18 cellular contexts compared by ENCODE assay signal in genomic region chr11:130709531-130709930, GRCh38.
DNase-seq lines count a peak whose midpoint lies in the region; ATAC-seq and TF ChIP-seq lines count a peak whose summit lies in the region.
"Had no signal": no experiment of that assay in that cellular context is flagged by ENCODE, and none has a peak within 500 bp of the region (broad histone marks: within the 10 kb centered on the region; RNA-seq: fewer than 3 reads in every experiment).

No MANE protein-coding gene starts in this region.

- no peak for ATAC-seq in stimulated activated naive B cell treated with anti-CD40 and anti-IgM and Interleukin-4, amounts not matched to agents 10 μg/mL and 1 μg/mL and 100 μg/mL, for 72 hours (replicated peaks)
- ATAC-seq: GM12878 had no signal

- H3K27ac Mint-ChIP-seq in endodermal cell = no peak overlapping the region
- peak overlapping the region; percentile 48 for H3K27ac Mint-ChIP-seq in neural crest cell (ENCODE audit: unreplicated experiment)
- peak overlapping the region; percentile 22 for H3K27ac Mint-ChIP-seq in stimulated activated naive B cell treated with anti-CD40 and anti-IgM and Interleukin-4, amounts not matched to agents 10 μg/mL and 1 μg/mL and 100 μg/mL, for 72 hours
- no peak overlapping the region for H3K27ac Mint-ChIP-seq in chondrocyte (ENCODE audit: unreplicated experiment)
- H3K27ac Mint-ChIP-seq: CD4-positive, CD25-positive, alpha-beta regulatory T cell; CD8-positive, alpha-beta memory T cell had no signal

- H3K9me3 ChIP-seq in BLaER1 (no peaks in the 10 kb centered on the region), endodermal cell (ENCODE audit: control insufficient read depth, low read length) (no peaks in the 10 kb centered on the region)

- no peaks in the 10 kb centered on the region for H3K4me1 Mint-ChIP-seq in endodermal cell
- H3K4me1 Mint-ChIP-seq in neural crest cell = no peaks in the 10 kb centered on the region
- H3K4me1 Mint-ChIP-seq in stimulated activated naive B cell treated with anti-CD40 and anti-IgM and Interleukin-4, amounts not matched to agents 10 μg/mL and 1 μg/mL and 100 μg/mL, for 72 hours = no peaks in the 10 kb centered on the region
- H3K4me1 Mint-ChIP-seq in chondrocyte (ENCODE audit: low read depth) = peaks cover 4% of the 10 kb centered on the region
- H3K4me1 Mint-ChIP-seq: CD4-positive, CD25-positive, alpha-beta regulatory T cell; CD8-positive, alpha-beta memory T cell; H9 had no signal

- 90 to 100% methylated on average over 2 to 5 of the region's 5 CpGs for WGBS in endodermal cell (ENCODE audit: insufficient coverage in 1 of 2, insufficient read length in 1 of 2), 2 experiments

- H3K4me3 ChIP-seq in BLaER1 (no peak overlapping the region), endodermal cell (ENCODE audit: low read length) (no peak overlapping the region)
- H3K4me3 ChIP-seq: GM12878 had no signal

- DNase-seq in endodermal cell (peak; percentile 27), neural crest cell (ENCODE audit: low read depth, low spot score) (no peak), GM13977 (ENCODE audit: low spot score) (no peak), chondrocyte (ENCODE audit: low spot score) (no peak), iPS-NIHi7 (ENCODE audit: extremely low spot score) (no peak)
- no peak for DNase-seq in stimulated activated naive B cell treated with anti-CD40 and anti-IgM and Interleukin-4, amounts not matched to agents 10 μg/mL and 1 μg/mL and 100 μg/mL, for 72 hours
- DNase-seq: C1 segment of cervical spinal cord; CD4-positive, CD25-positive, alpha-beta regulatory T cell; CD8-positive, alpha-beta memory T cell; COR-L47; DMS 273 treated with DMSO at 0.1 percent for 48 hours; DMS53; DND-41; EL; H9 had no signal

- no peak overlapping the region for H3K9ac ChIP-seq in BLaER1
- H3K9ac ChIP-seq in endodermal cell (ENCODE audit: extremely low read depth, low read length, poor library complexity, severe bottlenecking) = no peak overlapping the region

- peaks cover 3% of the 10 kb centered on the region for H3K27me3 Mint-ChIP-seq in endodermal cell (ENCODE audit: insufficient read depth)
- H3K27me3 Mint-ChIP-seq in neural crest cell (ENCODE audit: low read depth) = no peaks in the 10 kb centered on the region
- peaks cover 0 to 11% of the 10 kb centered on the region in 2 donors for H3K27me3 Mint-ChIP-seq in stimulated activated naive B cell treated with anti-CD40 and anti-IgM and Interleukin-4, amounts not matched to agents 10 μg/mL and 1 μg/mL and 100 μg/mL, for 72 hours
- no peaks in the 10 kb centered on the region for H3K27me3 Mint-ChIP-seq in chondrocyte (ENCODE audit: low read depth)

- H3K27me3 ChIP-seq in BLaER1 = no peaks in the 10 kb centered on the region
- H3K27me3 ChIP-seq in endodermal cell (ENCODE audit: control insufficient read depth, insufficient read depth, low read length, poor library complexity, severe bottlenecking) = no peaks in the 10 kb centered on the region

- TF ChIP-seq CTCF in endodermal cell (conservative IDR thresholded peaks at IDR 0.05) = no peak
- TF ChIP-seq CTCF in neural crest cell (conservative IDR thresholded peaks at IDR 0.05) = no peak
- TF ChIP-seq CTCF in GM13977 (IDR thresholded peaks at IDR 0.05; ENCODE audit: extremely low read depth, insufficient read depth, missing control alignments) = no peak
- TF ChIP-seq CTCF in chondrocyte (IDR thresholded peaks at IDR 0.05) = no peak

- in situ Hi-C loops in GM13977 (cut with MboI; ENCODE audit: low pct_unique_long_range_greater_than_20kb, low sequenced_read_pairs, unreplicated experiment) = no loop called here

- H3K36me3 Mint-ChIP-seq in endodermal cell (ENCODE audit: low read depth) (no peaks in the 10 kb centered on the region), neural crest cell (ENCODE audit: low read depth) (peaks cover 4% of the 10 kb centered on the region), chondrocyte (ENCODE audit: low read depth) (peaks cover 5% of the 10 kb centered on the region)
- no peaks in the 10 kb centered on the region for H3K36me3 Mint-ChIP-seq in stimulated activated naive B cell treated with anti-CD40 and anti-IgM and Interleukin-4, amounts not matched to agents 10 μg/mL and 1 μg/mL and 100 μg/mL, for 72 hours
- H3K36me3 Mint-ChIP-seq: CD4-positive, CD25-positive, alpha-beta regulatory T cell; CD8-positive, alpha-beta memory T cell had no signal

- H3K4me3 Mint-ChIP-seq in endodermal cell = no peak overlapping the region
- no peak overlapping the region for H3K4me3 Mint-ChIP-seq in neural crest cell
- H3K4me3 Mint-ChIP-seq in stimulated activated naive B cell treated with anti-CD40 and anti-IgM and Interleukin-4, amounts not matched to agents 10 μg/mL and 1 μg/mL and 100 μg/mL, for 72 hours = no peak overlapping the region
- H3K4me3 Mint-ChIP-seq in chondrocyte (ENCODE audit: unreplicated experiment) = no peak overlapping the region
- H3K4me3 Mint-ChIP-seq: CD4-positive, CD25-positive, alpha-beta regulatory T cell; CD8-positive, alpha-beta memory T cell; H9 had no signal

- H3K36me3 ChIP-seq in BLaER1 = no peaks in the 10 kb centered on the region
- H3K36me3 ChIP-seq in endodermal cell (ENCODE audit: control insufficient read depth, insufficient read depth, low read length) = no peaks in the 10 kb centered on the region

- H4K20me1 ChIP-seq in BLaER1 = no peaks in the 10 kb centered on the region

- H3K4me1 ChIP-seq in BLaER1 (peaks cover 28% of the 10 kb centered on the region), endodermal cell (ENCODE audit: control insufficient read depth, insufficient read depth, low read length) (no peaks in the 10 kb centered on the region)

- peak overlapping the region; percentile 80 for H3K4me2 ChIP-seq in BLaER1

- peak overlapping the region; percentile 1; the same call in 1 of the 2 replicates for H3K27ac ChIP-seq in BLaER1
- H3K27ac ChIP-seq in endodermal cell (ENCODE audit: low read depth, low read length) = no peak overlapping the region
- H3K27ac ChIP-seq: 22Rv1 had no signal

- H3K9me3 Mint-ChIP-seq in endodermal cell (no peaks in the 10 kb centered on the region), neural crest cell (peaks cover 16% of the 10 kb centered on the region), chondrocyte (ENCODE audit: low read depth) (peaks cover 13% of the 10 kb centered on the region)
- peaks cover 0 to 2% of the 10 kb centered on the region in 2 donors for H3K9me3 Mint-ChIP-seq in stimulated activated naive B cell treated with anti-CD40 and anti-IgM and Interleukin-4, amounts not matched to agents 10 μg/mL and 1 μg/mL and 100 μg/mL, for 72 hours

Comparison
In these comparisons a context has a peak if more than half of its experiments do, and no peak if none do; other contexts are left out.
1. H3K27ac Mint-ChIP-seq: peak in neural crest cell (single experiment) and stimulated activated naive B cell treated with anti-CD40 and anti-IgM and Interleukin-4, amounts not matched to agents 10 μg/mL and 1 μg/mL and 100 μg/mL, for 72 hours (single experiment); none in endodermal cell (single experiment) and chondrocyte (single experiment).